Comparison of ENCODE assay signal across 1 cellular context in the genomic region with DNA sequence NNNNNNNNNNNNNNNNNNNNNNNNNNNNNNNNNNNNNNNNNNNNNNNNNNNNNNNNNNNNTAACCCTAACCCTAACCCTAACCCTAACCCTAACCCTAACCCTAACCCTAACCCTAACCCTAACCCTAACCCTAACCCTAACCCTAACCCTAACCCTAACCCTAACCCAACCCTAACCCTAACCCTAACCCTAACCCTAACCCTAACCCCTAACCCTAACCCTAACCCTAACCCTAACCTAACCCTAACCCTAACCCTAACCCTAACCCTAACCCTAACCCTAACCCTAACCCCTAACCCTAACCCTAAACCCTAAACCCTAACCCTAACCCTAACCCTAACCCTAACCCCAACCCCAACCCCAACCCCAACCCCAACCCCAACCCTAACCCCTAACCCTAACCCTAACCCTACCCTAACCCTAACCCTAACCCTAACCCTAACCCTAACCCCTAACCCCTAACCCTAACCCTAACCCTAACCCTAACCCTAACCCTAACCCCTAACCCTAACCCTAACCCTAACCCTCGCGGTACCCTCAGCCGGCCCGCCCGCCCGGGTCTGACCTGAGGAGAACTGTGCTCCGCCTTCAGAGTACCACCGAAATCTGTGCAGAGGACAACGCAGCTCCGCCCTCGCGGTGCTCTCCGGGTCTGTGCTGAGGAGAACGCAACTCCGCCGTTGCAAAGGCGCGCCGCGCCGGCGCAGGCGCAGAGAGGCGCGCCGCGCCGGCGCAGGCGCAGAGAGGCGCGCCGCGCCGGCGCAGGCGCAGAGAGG.
TF ChIP-seq lines count a peak whose summit lies in the region.

No MANE protein-coding gene starts in this region.

TF ChIP-seq in GM12878, 131 proteins besides CTCF, POLR2A, EP300 and RAD21:
- TF ChIP-seq SUZ12 (IDR thresholded peaks at IDR 0.05; ENCODE audit: unreplicated experiment): peak; percentile 99
